9 cellular contexts compared by ENCODE assay signal in genomic region chr17:50079334-50080095, GRCh38. TPM values are rescaled to one million over a fixed set of nuclear protein-coding genes. Genes with fewer than 3 reads are reported as not detected.
DNase-seq lines count a peak whose midpoint lies in the region; TF ChIP-seq lines count a peak whose summit lies in the region.
"Had no signal": no experiment of that assay in that cellular context is flagged by ENCODE, and none has a peak within 500 bp of the region (broad histone marks: within the 10 kb centered on the region; RNA-seq: fewer than 3 reads in every experiment).

No MANE protein-coding gene starts in this region.

- no peak overlapping the region for H3K4me3 Mint-ChIP-seq in activated T-helper 1 cell treated with anti-CD3 and anti-CD28 coated beads, Interleukin-12 subunit alpha, Interleukin-12 subunit beta, Interleukin-2, Interleukin-4 antibody, amounts not matched to agents 30 ng/mL and 10 ng/mL and 1 ng/mL, durations not matched to agents 14 hours and 24 hours and 36 hours

- H3K9me3 Mint-ChIP-seq in activated T-helper 1 cell treated with anti-CD3 and anti-CD28 coated beads, Interleukin-12 subunit alpha, Interleukin-12 subunit beta, Interleukin-2, Interleukin-4 antibody, amounts not matched to agents 30 ng/mL and 10 ng/mL and 1 ng/mL, durations not matched to agents 14 hours and 24 hours and 36 hours, result no peaks in the 10 kb centered on the region

- no peak overlapping the region for H3K9ac ChIP-seq in mammary epithelial cell (ENCODE audit: insufficient read depth, low read length)

- H3K4me1 ChIP-seq in mammary epithelial cell (ENCODE audit: insufficient read depth, low read length), result no peaks in the 10 kb centered on the region

- dilution Hi-C loops in mammary epithelial cell (cut with HindIII; ENCODE audit: low sequenced_read_pairs), result loop anchor here (10.0 kb wide), 1 partner anchor 85 kb away; the partner anchor contains the start of gene DLX3

- H3K27ac Mint-ChIP-seq in activated T-helper 1 cell treated with anti-CD3 and anti-CD28 coated beads, Interleukin-12 subunit alpha, Interleukin-12 subunit beta, Interleukin-2, Interleukin-4 antibody, amounts not matched to agents 30 ng/mL and 10 ng/mL and 1 ng/mL, durations not matched to agents 14 hours and 24 hours and 36 hours, result no peak overlapping the region

- H3K4me2 ChIP-seq in mammary epithelial cell (ENCODE audit: insufficient read depth, low read depth, low read length), result no peak overlapping the region
- H3K4me2 ChIP-seq: PC-9 had no signal

- intact Hi-C loops in mammary epithelial cell (cut with micrococcal nuclease), result loop anchor here (2.0 kb wide), 1 partner anchor 15 kb away; no protein-coding TSS in a partner anchor
- intact Hi-C loops in activated T-helper 1 cell treated with anti-CD3 and anti-CD28 coated beads, Interleukin-12 subunit alpha, Interleukin-12 subunit beta, Interleukin-2, Interleukin-4 antibody, amounts not matched to agents 30 ng/mL and 10 ng/mL and 1 ng/mL, durations not matched to agents 14 hours and 24 hours and 36 hours (cut with micrococcal nuclease), result no loop called here

- no peaks in the 10 kb centered on the region for H3K9me3 ChIP-seq in mammary epithelial cell (replicated peaks; ENCODE audit: insufficient read depth, low read length)

- in situ Hi-C loops in mammary epithelial cell (cut with MboI; ENCODE audit: low sequenced_read_pairs in 2 of 2), result loop anchor here in 1 of 2 donors (10.0 kb wide), 1 partner anchor 55 kb away; no protein-coding TSS in a partner anchor

- BruUV-seq in mammary epithelial cell (replicated peaks; lab: Mats Ljungman, UMichigan), result no TSS peak

- CTCF ChIA-PET in mammary epithelial cell (lab: Charles Lee; ENCODE audit: low non-redundant PET), result interaction anchor here (0.7 to 1.1 kb wide), 2 partner anchors 11 to 17 kb away, joined by 5 to 6 read pairs; no protein-coding TSS in a partner anchor

- no peaks in the 10 kb centered on the region for H3K27me3 Mint-ChIP-seq in activated T-helper 1 cell treated with anti-CD3 and anti-CD28 coated beads, Interleukin-12 subunit alpha, Interleukin-12 subunit beta, Interleukin-2, Interleukin-4 antibody, amounts not matched to agents 30 ng/mL and 10 ng/mL and 1 ng/mL, durations not matched to agents 14 hours and 24 hours and 36 hours (ENCODE audit: insufficient read depth)

- no peak overlapping the region for H3K4me3 ChIP-seq in GM12864 (ENCODE audit: low read depth, low read length)
- H3K4me3 ChIP-seq in mammary epithelial cell (replicated peaks in 1 of 3; ENCODE audit: insufficient read depth in 1 of 3, low read depth in 2 of 3, low read length in 3 of 3), result no peak overlapping the region
- H3K4me3 ChIP-seq: PC-9 had no signal

- TF ChIP-seq CTCF in GM12864 (IDR thresholded peaks at IDR 0.05; ENCODE audit: low read depth, low read length, missing control alignments) (peak; percentile 92), mammary epithelial cell (conservative IDR thresholded peaks at IDR 0.05 in 1 of 2, IDR thresholded peaks at IDR 0.05 in 1 of 2; ENCODE audit: extremely low read depth in 1 of 2, insufficient read depth in 1 of 2, low read depth in 1 of 2, low read length in 2 of 2) (peak; percentile 94 to 98)

- H3K27ac ChIP-seq in mammary epithelial cell (ENCODE audit: insufficient read depth, low read depth, low read length), result no peak overlapping the region

- H2AFZ ChIP-seq in mammary epithelial cell (ENCODE audit: low read depth, low read length), result no peak overlapping the region
- H2AFZ ChIP-seq: PC-9 had no signal

- no peak for DNase-seq in GM12864 (ENCODE audit: low read depth)
- DNase-seq in NCI-H1694 (lab: John Stamatoyannopoulos, UW), result peak; percentile 71
- peak; percentile 53 for DNase-seq in mammary epithelial cell
- DNase-seq in myocyte (ENCODE audit: low read depth), result peak; percentile 86
- DNase-seq in activated T-helper 1 cell treated with anti-CD3 and anti-CD28 coated beads, Interleukin-12 subunit alpha, Interleukin-12 subunit beta, Interleukin-2, Interleukin-4 antibody, amounts not matched to agents 30 ng/mL and 10 ng/mL and 1 ng/mL, durations not matched to agents 14 hours and 24 hours and 36 hours (ENCODE audit: low spot score), result no peak
- DNase-seq in GM19238 (ENCODE audit: insufficient read length, low spot score), result no peak
- no peak for DNase-seq in amygdala (lab: John Stamatoyannopoulos, UW)
- DNase-seq in retina, result no peak

- H3K4me1 Mint-ChIP-seq in activated T-helper 1 cell treated with anti-CD3 and anti-CD28 coated beads, Interleukin-12 subunit alpha, Interleukin-12 subunit beta, Interleukin-2, Interleukin-4 antibody, amounts not matched to agents 30 ng/mL and 10 ng/mL and 1 ng/mL, durations not matched to agents 14 hours and 24 hours and 36 hours (ENCODE audit: low read depth), result no peaks in the 10 kb centered on the region

- peaks cover 80% of the 10 kb centered on the region for H3K36me3 ChIP-seq in mammary epithelial cell (ENCODE audit: insufficient read depth, low read length)

- no peaks in the 10 kb centered on the region for H3K27me3 ChIP-seq in mammary epithelial cell (ENCODE audit: insufficient read depth, low read length)

- H3K36me3 Mint-ChIP-seq in activated T-helper 1 cell treated with anti-CD3 and anti-CD28 coated beads, Interleukin-12 subunit alpha, Interleukin-12 subunit beta, Interleukin-2, Interleukin-4 antibody, amounts not matched to agents 30 ng/mL and 10 ng/mL and 1 ng/mL, durations not matched to agents 14 hours and 24 hours and 36 hours (ENCODE audit: low read depth), result peaks cover 18% of the 10 kb centered on the region

- peaks cover 15% of the 10 kb centered on the region for H4K20me1 ChIP-seq in mammary epithelial cell (ENCODE audit: insufficient read depth, low read length)

- H3K79me2 ChIP-seq in mammary epithelial cell (ENCODE audit: insufficient read depth, low read length), result peaks cover 72% of the 10 kb centered on the region

- WGBS in mammary epithelial cell (ENCODE audit: low coverage, missing lambda C conversion rate), result 50% methylated on average over 11 of the region's 12 CpGs

RNA-seq across cellular contexts. Expression of gene PDK2, which starts 15.6 kb away (rescaled TPM):
- 10 to 100 TPM; 18.2 to 24.8 TPM for total RNA-seq in mammary epithelial cell
- 7.7 TPM for polyA plus RNA-seq in mammary epithelial cell
- 13.5 TPM for polyA minus RNA-seq in mammary epithelial cell
- total RNA-seq in myocyte, result 54.4 and 61.1 TPM in 2 replicates
- polyA plus RNA-seq in myocyte (2012), result 117 TPM
- 13.7 and 16.9 TPM in 2 replicates for total RNA-seq in activated T-helper 1 cell treated with anti-CD3 and anti-CD28 coated beads, Interleukin-12 subunit alpha, Interleukin-12 subunit beta, Interleukin-2, Interleukin-4 antibody, amounts not matched to agents 30 ng/mL and 10 ng/mL and 1 ng/mL, durations not matched to agents 14 hours and 24 hours and 36 hours

RNA-seq across cellular contexts. Expression of gene ITGA3, which starts 23.6 kb away (rescaled TPM):
- total RNA-seq in mammary epithelial cell (1,000 to 10,000 TPM; 1,418 to 2,030 TPM), myocyte (264 and 289 TPM in 2 replicates)
- 1,026 TPM for polyA plus RNA-seq in mammary epithelial cell
- polyA minus RNA-seq in mammary epithelial cell, result 2,074 TPM
- 485 TPM for polyA plus RNA-seq in myocyte (2012)
- total RNA-seq in activated T-helper 1 cell treated with anti-CD3 and anti-CD28 coated beads, Interleukin-12 subunit alpha, Interleukin-12 subunit beta, Interleukin-2, Interleukin-4 antibody, amounts not matched to agents 30 ng/mL and 10 ng/mL and 1 ng/mL, durations not matched to agents 14 hours and 24 hours and 36 hours, result 18.0 and 20.6 TPM in 2 replicates

RNA-seq across cellular contexts. Expression of gene SAMD14, which starts 50.4 kb away (rescaled TPM):
- total RNA-seq in mammary epithelial cell (under 1 TPM; 0.12 to 0.33 TPM), myocyte (0.24 and 0.47 TPM in 2 replicates)
- polyA plus RNA-seq in mammary epithelial cell, result 0.05 TPM
- polyA minus RNA-seq in mammary epithelial cell, result 0.98 TPM
- polyA plus RNA-seq in myocyte (2012), result 3.6 TPM
- 1.6 and 3.6 TPM in 2 replicates for total RNA-seq in activated T-helper 1 cell treated with anti-CD3 and anti-CD28 coated beads, Interleukin-12 subunit alpha, Interleukin-12 subunit beta, Interleukin-2, Interleukin-4 antibody, amounts not matched to agents 30 ng/mL and 10 ng/mL and 1 ng/mL, durations not matched to agents 14 hours and 24 hours and 36 hours

Comparison
In these comparisons a context has a peak if more than half of its experiments do, and no peak if none do; other contexts are left out.
1. DNase-seq: peak in NCI-H1694 (single experiment), mammary epithelial cell (single experiment) and myocyte (single experiment); none in GM12864 (single experiment), activated T-helper 1 cell treated with anti-CD3 and anti-CD28 coated beads, Interleukin-12 subunit alpha, Interleukin-12 subunit beta, Interleukin-2, Interleukin-4 antibody, amounts not matched to agents 30 ng/mL and 10 ng/mL and 1 ng/mL, durations not matched to agents 14 hours and 24 hours and 36 hours (single experiment), GM19238 (single experiment), amygdala (0 of 56) and retina (single experiment).
2. RNA of gene ITGA3, which starts 23.6 kb away (total RNA-seq): 1,418 to 2,030 TPM in mammary epithelial cell and 264 to 289 TPM in myocyte; 18.0 to 20.6 TPM in activated T-helper 1 cell treated with anti-CD3 and anti-CD28 coated beads, Interleukin-12 subunit alpha, Interleukin-12 subunit beta, Interleukin-2, Interleukin-4 antibody, amounts not matched to agents 30 ng/mL and 10 ng/mL and 1 ng/mL, durations not matched to agents 14 hours and 24 hours and 36 hours; every median in the first group is over 10 times any median in the second.